Comparison of ENCODE assay signal across 9 cellular contexts in genomic region chr15:99408236-99409096, GRCh38.
DNase-seq lines count a peak whose midpoint lies in the region; ATAC-seq, FAIRE-seq and TF ChIP-seq lines count a peak whose summit lies in the region.
"Had no signal": no experiment of that assay in that cellular context is flagged by ENCODE, and none has a peak within 500 bp of the region (broad histone marks: within the 10 kb centered on the region; RNA-seq: fewer than 3 reads in every experiment).

No MANE protein-coding gene starts in this region.

- H3K4me2 ChIP-seq in endothelial cell of umbilical vein (ENCODE audit: insufficient read depth, low read length) = no peak overlapping the region

- H3K27ac ChIP-seq in endothelial cell of umbilical vein (ENCODE audit: insufficient read depth, low read depth, low read length) = no peak overlapping the region
- H3K27ac ChIP-seq: C4-2B had no signal

- H3K9me1 ChIP-seq in endothelial cell of umbilical vein (replicated peaks; ENCODE audit: control insufficient read depth, extremely low read depth, insufficient read depth, low read length) = no peaks in the 10 kb centered on the region

- no peak for FAIRE-seq in endothelial cell of umbilical vein (lab: Jason Lieb, UNC)

- no peak overlapping the region for H3K4me3 ChIP-seq in endothelial cell of umbilical vein (replicated peaks in 1 of 3; ENCODE audit: insufficient read depth in 1 of 3, low read depth in 1 of 3, low read length in 3 of 3)

- DNase-seq in A172 (ENCODE audit: low spot score) (peak; percentile 70), NCI-H1092 (lab: John Stamatoyannopoulos, UW) (peak; percentile 7), endothelial cell of umbilical vein (ENCODE audit: low read depth, low spot score) (no peak), occipital lobe (lab: John Stamatoyannopoulos, UW) (peak; percentile 48), COLO668 (lab: John Stamatoyannopoulos, UW; ENCODE audit: unreplicated experiment) (no peak)

- BruUV-seq in endothelial cell of umbilical vein (replicated peaks; lab: Mats Ljungman, UMichigan) = no TSS peak

- dilution Hi-C loops in endothelial cell of umbilical vein (cut with MboI; ENCODE audit: extremely low pct_ligation_motif_present, low sequenced_read_pairs) = no loop called here

- POLR2A ChIA-PET in endothelial cell of umbilical vein (lab: Charles Lee) = interaction anchor here (1.2 kb wide), 1 partner anchor 295 kb away, joined by 3 read pairs; no protein-coding TSS in a partner anchor

- no peaks in the 10 kb centered on the region for H3K9me3 ChIP-seq in endothelial cell of umbilical vein (replicated peaks; ENCODE audit: control insufficient read depth, insufficient read depth, low read length)

- H3K79me2 ChIP-seq in endothelial cell of umbilical vein (ENCODE audit: control insufficient read depth, insufficient read depth, low read length) = no peaks in the 10 kb centered on the region

- ATAC-seq in GM21423 (IDR thresholded peaks at IDR 0.05; ENCODE audit: unreplicated experiment) (no peak), HG03097 (IDR thresholded peaks at IDR 0.05; ENCODE audit: low FRiP score, unreplicated experiment) (no peak), GM18861 (IDR thresholded peaks at IDR 0.05; ENCODE audit: unreplicated experiment) (no peak)

- H3K36me3 ChIP-seq in endothelial cell of umbilical vein (ENCODE audit: control insufficient read depth in 2 of 2, extremely low read depth in 1 of 2, insufficient read depth in 2 of 2, low read length in 2 of 2) = no peaks in the 10 kb centered on the region

- TF ChIP-seq CTCF in endothelial cell of umbilical vein (IDR thresholded peaks at IDR 0.05; ENCODE audit: extremely low read depth in 1 of 2, insufficient read depth in 1 of 2, low read depth in 1 of 2, low read length in 2 of 2) = no peak

- H3K9ac ChIP-seq in endothelial cell of umbilical vein (replicated peaks; ENCODE audit: extremely low read depth, insufficient read depth, low read length) = no peak overlapping the region

- no peak for TF ChIP-seq POLR2A in endothelial cell of umbilical vein (IDR thresholded peaks at IDR 0.05; ENCODE audit: low read depth, low read length)

- no peaks in the 10 kb centered on the region for H3K4me1 ChIP-seq in endothelial cell of umbilical vein (ENCODE audit: control insufficient read depth, extremely low read depth, insufficient read depth, low read length)

- no peaks in the 10 kb centered on the region for H4K20me1 ChIP-seq in endothelial cell of umbilical vein (replicated peaks; ENCODE audit: control insufficient read depth, extremely low read depth, insufficient read depth, low read length)

- peak overlapping the region; percentile 27 for H2AFZ ChIP-seq in endothelial cell of umbilical vein (ENCODE audit: low read depth, low read length)

- CTCF ChIA-PET in endothelial cell of umbilical vein (lab: Charles Lee) = interaction anchor here (0.8 to 4.9 kb wide), 24 partner anchors 10 to 347 kb away, joined by 3 to 121 read pairs (median 4); partner anchors contain the start of gene MEF2A

- intact Hi-C loops in endothelial cell of umbilical vein (cut with micrococcal nuclease) = loop anchor here (1.0 to 5.0 kb wide), 2 partner anchors 159 to 296 kb away; partner anchors contain the start of gene MEF2A

- H3K27me3 ChIP-seq in endothelial cell of umbilical vein (ENCODE audit: control insufficient read depth in 2 of 2, insufficient read depth in 2 of 2, low read length in 2 of 2) = no peaks in the 10 kb centered on the region

TF ChIP-seq in endothelial cell of umbilical vein, 7 proteins besides CTCF, POLR2A, EP300 and RAD21:
- TF ChIP-seq MAX (IDR thresholded peaks at IDR 0.05; ENCODE audit: insufficient read depth, insufficient read length) (no peak), EZH2 (IDR thresholded peaks at IDR 0.05; ENCODE audit: borderline replicate concordance, low read depth, low read length, severe bottlenecking) (no peak), GATA2 (IDR thresholded peaks at IDR 0.05; ENCODE audit: insufficient read depth, insufficient read length, low read depth, low read length) (no peak), POLR2AphosphoS5 (IDR thresholded peaks at IDR 0.05; ENCODE audit: insufficient read depth, low read depth, low read length) (no peak), FOS (IDR thresholded peaks at IDR 0.05; ENCODE audit: borderline replicate concordance, insufficient read depth, low read length) (no peak), JUN (IDR thresholded peaks at IDR 0.05; ENCODE audit: borderline replicate concordance, insufficient read depth, insufficient read length, low read depth) (no peak), MYC (IDR thresholded peaks at IDR 0.05; ENCODE audit: low read depth, low read length) (no peak)

Comparison
In these comparisons a context has a peak if more than half of its experiments do, and no peak if none do; other contexts are left out.
1. DNase-seq: peak in A172 (single experiment), NCI-H1092 (single experiment) and occipital lobe (single experiment); none in endothelial cell of umbilical vein (single experiment) and COLO668 (single experiment).